1 cellular context compared by ENCODE assay signal in the genomic region with DNA sequence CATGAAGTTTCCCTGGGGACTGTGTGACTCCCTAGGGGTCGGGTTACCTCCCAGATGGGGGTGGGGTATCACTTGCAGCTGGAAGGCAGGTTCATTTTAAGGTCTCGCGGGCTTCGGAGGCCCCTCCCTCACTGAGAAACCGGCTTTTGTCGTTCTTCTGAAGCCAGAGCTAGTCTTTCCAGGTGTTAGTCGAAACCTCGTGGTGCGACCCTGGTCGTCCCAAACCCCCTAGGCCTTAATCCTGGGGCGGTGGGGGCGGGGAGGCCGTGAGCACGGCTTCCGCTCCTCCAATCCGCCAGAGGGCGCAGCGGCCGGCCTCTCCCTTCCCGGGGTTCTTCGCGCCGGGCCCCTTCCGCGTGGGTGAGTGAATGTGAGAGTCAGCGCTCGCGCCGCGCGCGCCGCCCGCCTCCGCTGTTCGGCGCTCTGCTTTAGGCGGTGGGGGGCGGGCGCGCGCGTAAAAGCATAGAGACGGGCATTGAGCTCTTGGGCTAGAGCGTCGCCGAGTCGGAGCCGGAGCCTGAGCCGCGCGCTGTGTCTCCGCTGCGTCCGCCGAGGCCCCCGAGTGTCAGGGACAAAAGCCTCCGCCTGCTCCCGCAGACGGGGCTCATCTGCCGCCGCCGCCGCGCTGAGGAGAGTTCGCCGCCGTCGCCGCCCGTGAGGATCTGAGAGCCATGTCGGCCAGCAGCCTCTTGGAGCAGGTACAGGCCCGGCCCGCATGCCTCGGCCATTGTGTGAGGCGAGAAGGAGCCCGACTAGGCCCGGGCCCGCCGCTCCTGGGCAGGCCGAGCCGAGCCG.
TF ChIP-seq lines count a peak whose summit lies in the region.

Gene YTHDF2, plus strand, starts transcription at position 491 of the 795 bp plus-strand sequence. Its CDS starts 181 bp downstream, at position 672.

TF ChIP-seq in K562, 482 proteins besides CTCF, POLR2A, EP300 and RAD21 (continued from another document and continues in another):
- TF ChIP-seq PRMT5 (CRISPR knock-in tag; IDR thresholded peaks at IDR 0.05) (no peak; the same call in none of the 2 replicates), RAD51 (IDR thresholded peaks at IDR 0.05; ENCODE audit: borderline replicate concordance, low read depth) (peak; percentile 51; the same call in 1 of the 2 replicates), TCF7 (IDR thresholded peaks at IDR 0.05; ENCODE audit: borderline replicate concordance) (0 out of 2 replicates have a peak, but pooled peaks have one; percentile 4), ZNF551 (CRISPR knock-in tag; IDR thresholded peaks at IDR 0.05) (no peak), HLTF (IDR thresholded peaks at IDR 0.05) (peak; percentile 71; the same call in 1 of the 2 replicates), BRF1 (IDR thresholded peaks at IDR 0.05; ENCODE audit: borderline replicate concordance, extremely low read depth, insufficient read length) (no peak), CBX3 (IDR thresholded peaks at IDR 0.05; ENCODE audit: borderline replicate concordance in 1 of 2, low read length in 2 of 2) (peak in 1 of 2 experiments; percentile 86; a peak in 1 of 3 replicates), CBX2 (IDR thresholded peaks at IDR 0.05; ENCODE audit: insufficient read depth, low read length, poor library complexity, severe bottlenecking) (no peak), MEF2A (IDR thresholded peaks at IDR 0.05; ENCODE audit: control insufficient read depth, low read depth, low read length) (no peak), ZBTB1 (CRISPR knock-in tag; IDR thresholded peaks at IDR 0.05; ENCODE audit: borderline replicate concordance, low read depth) (peak; percentile 87; the same call in 1 of the 2 replicates), ZNF232 (CRISPR knock-in tag; IDR thresholded peaks at IDR 0.05) (peak; percentile 80), XRCC3 (IDR thresholded peaks at IDR 0.05) (no peak), HMG20A (CRISPR knock-in tag; conservative IDR thresholded peaks at IDR 0.05) (no peak), NFE2L1 (tag; IDR thresholded peaks at IDR 0.05; ENCODE audit: borderline replicate concordance, low read depth) (no peak), ZSCAN29 (IDR thresholded peaks at IDR 0.05) (no peak; the same call in 1 of the 2 replicates), L3MBTL2 (IDR thresholded peaks at IDR 0.05) (peak; percentile 92), SUPT5H (IDR thresholded peaks at IDR 0.05) (peak; percentile 88), HSF4 (CRISPR knock-in tag; IDR thresholded peaks at IDR 0.05; ENCODE audit: borderline replicate concordance) (no peak), SMAD4 (CRISPR knock-in tag; conservative IDR thresholded peaks at IDR 0.05) (peak; percentile 95), NUFIP1 (IDR thresholded peaks at IDR 0.05; ENCODE audit: partially characterized antibody) (no peak), JUN (IDR thresholded peaks at IDR 0.05; ENCODE audit: borderline replicate concordance, low read depth, low read length) (peak; percentile 49; the same call in 1 of the 2 replicates), JUN (CRISPR knock-in tag; IDR thresholded peaks at IDR 0.05; ENCODE audit: borderline replicate concordance) (peak; percentile 28; the same call in 1 of the 2 replicates), POLR3A (IDR thresholded peaks at IDR 0.05; ENCODE audit: borderline replicate concordance, extremely low read depth, insufficient read depth, insufficient read length) (no peak), SRF (CRISPR knock-in tag; IDR thresholded peaks at IDR 0.05) (peak in 1 of 2 experiments; percentile 74; a peak in 2 of 4 replicates), ZBTB17 (CRISPR knock-in tag; IDR thresholded peaks at IDR 0.05) (peak; percentile 97), ZEB2 (IDR thresholded peaks at IDR 0.05) (peak; percentile 58; the same call in 1 of the 2 replicates), TAF15 (IDR thresholded peaks at IDR 0.05; ENCODE audit: low read depth, low read length) (no peak), NR0B1 (IDR thresholded peaks at IDR 0.05; ENCODE audit: partially characterized antibody) (no peak), TAF7 (tag; IDR thresholded peaks at IDR 0.05) (peak; percentile 80), SIN3A (IDR thresholded peaks at IDR 0.05; ENCODE audit: borderline replicate concordance in 2 of 2, control insufficient read depth in 1 of 2, low read depth in 2 of 2, low read length in 2 of 2) (peak; percentile 79 to 83; a peak in 2 of 4 replicates), SMARCC2 (IDR thresholded peaks at IDR 0.05; ENCODE audit: low read depth) (peak; percentile 27; the same call in 1 of the 2 replicates), JUND (IDR thresholded peaks at IDR 0.05; ENCODE audit: borderline replicate concordance, low read depth, low read length) (peak; percentile 73), JUND (tag; IDR thresholded peaks at IDR 0.05; ENCODE audit: borderline replicate concordance, low read depth, low read length) (peak; percentile 22; the same call in 1 of the 3 replicates), SRSF3 (IDR thresholded peaks at IDR 0.05; ENCODE audit: insufficient read depth, low read length) (no peak), RFX5 (IDR thresholded peaks at IDR 0.05; ENCODE audit: low read depth, low read length) (no peak), PML (IDR thresholded peaks at IDR 0.05; ENCODE audit: low read length) (peak; percentile 51; the same call in 1 of the 2 replicates), DMBX1 (CRISPR knock-in tag; IDR thresholded peaks at IDR 0.05; ENCODE audit: borderline replicate concordance) (peak; percentile 58; the same call in 1 of the 2 replicates), CEBPB (tag; IDR thresholded peaks at IDR 0.05) (no peak), ZNF75A (CRISPR knock-in tag; IDR thresholded peaks at IDR 0.05) (no peak), PHF8 (IDR thresholded peaks at IDR 0.05; ENCODE audit: borderline replicate concordance, low read length) (peak; percentile 90), THRAP3 (IDR thresholded peaks at IDR 0.05; ENCODE audit: borderline replicate concordance) (no peak), SMAD2 (IDR thresholded peaks at IDR 0.05; ENCODE audit: low read depth, low read length) (no peak), CCAR2 (IDR thresholded peaks at IDR 0.05; ENCODE audit: low read depth, low read length) (no peak), GATAD2B (IDR thresholded peaks at IDR 0.05; ENCODE audit: borderline replicate concordance) (peak; percentile 97; the same call in 1 of the 2 replicates), SRSF7 (optimal IDR thresholded peaks at IDR 0.05; ENCODE audit: low read depth, low read length) (no peak), MTA2 (IDR thresholded peaks at IDR 0.05; ENCODE audit: low read depth) (peak; percentile 44; the same call in 1 of the 2 replicates), WHSC1 (IDR thresholded peaks at IDR 0.05; ENCODE audit: low read length) (no peak), ZNF830 (CRISPR knock-in tag; IDR thresholded peaks at IDR 0.05) (no peak), HMG20B (CRISPR knock-in tag; IDR thresholded peaks at IDR 0.05) (no peak), GABPB1 (CRISPR knock-in tag; IDR thresholded peaks at IDR 0.05) (peak; percentile 93)
- TF ChIP-seq, protein P1, sequence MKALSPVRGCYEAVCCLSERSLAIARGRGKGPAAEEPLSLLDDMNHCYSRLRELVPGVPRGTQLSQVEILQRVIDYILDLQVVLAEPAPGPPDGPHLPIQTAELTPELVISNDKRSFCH (CRISPR knock-in tag; IDR thresholded peaks at IDR 0.05) = no peak
- TF ChIP-seq, protein P1 (tag; IDR thresholded peaks at IDR 0.05) = peak; percentile 82; the same call in 1 of the 2 replicates
- TF ChIP-seq, protein P2, sequence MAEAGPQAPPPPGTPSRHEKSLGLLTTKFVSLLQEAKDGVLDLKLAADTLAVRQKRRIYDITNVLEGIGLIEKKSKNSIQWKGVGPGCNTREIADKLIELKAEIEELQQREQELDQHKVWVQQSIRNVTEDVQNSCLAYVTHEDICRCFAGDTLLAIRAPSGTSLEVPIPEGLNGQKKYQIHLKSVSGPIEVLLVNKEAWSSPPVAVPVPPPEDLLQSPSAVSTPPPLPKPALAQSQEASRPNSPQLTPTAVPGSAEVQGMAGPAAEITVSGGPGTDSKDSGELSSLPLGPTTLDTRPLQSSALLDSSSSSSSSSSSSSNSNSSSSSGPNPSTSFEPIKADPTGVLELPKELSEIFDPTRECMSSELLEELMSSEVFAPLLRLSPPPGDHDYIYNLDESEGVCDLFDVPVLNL (CRISPR knock-in tag; IDR thresholded peaks at IDR 0.05; ENCODE audit: low read depth) = 0 out of 2 replicates have a peak, but pooled peaks have one; percentile 60
- TF ChIP-seq, protein P3, sequence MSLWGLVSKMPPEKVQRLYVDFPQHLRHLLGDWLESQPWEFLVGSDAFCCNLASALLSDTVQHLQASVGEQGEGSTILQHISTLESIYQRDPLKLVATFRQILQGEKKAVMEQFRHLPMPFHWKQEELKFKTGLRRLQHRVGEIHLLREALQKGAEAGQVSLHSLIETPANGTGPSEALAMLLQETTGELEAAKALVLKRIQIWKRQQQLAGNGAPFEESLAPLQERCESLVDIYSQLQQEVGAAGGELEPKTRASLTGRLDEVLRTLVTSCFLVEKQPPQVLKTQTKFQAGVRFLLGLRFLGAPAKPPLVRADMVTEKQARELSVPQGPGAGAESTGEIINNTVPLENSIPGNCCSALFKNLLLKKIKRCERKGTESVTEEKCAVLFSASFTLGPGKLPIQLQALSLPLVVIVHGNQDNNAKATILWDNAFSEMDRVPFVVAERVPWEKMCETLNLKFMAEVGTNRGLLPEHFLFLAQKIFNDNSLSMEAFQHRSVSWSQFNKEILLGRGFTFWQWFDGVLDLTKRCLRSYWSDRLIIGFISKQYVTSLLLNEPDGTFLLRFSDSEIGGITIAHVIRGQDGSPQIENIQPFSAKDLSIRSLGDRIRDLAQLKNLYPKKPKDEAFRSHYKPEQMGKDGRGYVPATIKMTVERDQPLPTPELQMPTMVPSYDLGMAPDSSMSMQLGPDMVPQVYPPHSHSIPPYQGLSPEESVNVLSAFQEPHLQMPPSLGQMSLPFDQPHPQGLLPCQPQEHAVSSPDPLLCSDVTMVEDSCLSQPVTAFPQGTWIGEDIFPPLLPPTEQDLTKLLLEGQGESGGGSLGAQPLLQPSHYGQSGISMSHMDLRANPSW (CRISPR knock-in tag; IDR thresholded peaks at IDR 0.05) = no peak
- TF ChIP-seq, protein P4, sequence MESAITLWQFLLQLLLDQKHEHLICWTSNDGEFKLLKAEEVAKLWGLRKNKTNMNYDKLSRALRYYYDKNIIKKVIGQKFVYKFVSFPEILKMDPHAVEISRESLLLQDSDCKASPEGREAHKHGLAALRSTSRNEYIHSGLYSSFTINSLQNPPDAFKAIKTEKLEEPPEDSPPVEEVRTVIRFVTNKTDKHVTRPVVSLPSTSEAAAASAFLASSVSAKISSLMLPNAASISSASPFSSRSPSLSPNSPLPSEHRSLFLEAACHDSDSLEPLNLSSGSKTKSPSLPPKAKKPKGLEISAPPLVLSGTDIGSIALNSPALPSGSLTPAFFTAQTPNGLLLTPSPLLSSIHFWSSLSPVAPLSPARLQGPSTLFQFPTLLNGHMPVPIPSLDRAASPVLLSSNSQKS (CRISPR knock-in tag; IDR thresholded peaks at IDR 0.05) = no peak
- TF ChIP-seq, protein P5, sequence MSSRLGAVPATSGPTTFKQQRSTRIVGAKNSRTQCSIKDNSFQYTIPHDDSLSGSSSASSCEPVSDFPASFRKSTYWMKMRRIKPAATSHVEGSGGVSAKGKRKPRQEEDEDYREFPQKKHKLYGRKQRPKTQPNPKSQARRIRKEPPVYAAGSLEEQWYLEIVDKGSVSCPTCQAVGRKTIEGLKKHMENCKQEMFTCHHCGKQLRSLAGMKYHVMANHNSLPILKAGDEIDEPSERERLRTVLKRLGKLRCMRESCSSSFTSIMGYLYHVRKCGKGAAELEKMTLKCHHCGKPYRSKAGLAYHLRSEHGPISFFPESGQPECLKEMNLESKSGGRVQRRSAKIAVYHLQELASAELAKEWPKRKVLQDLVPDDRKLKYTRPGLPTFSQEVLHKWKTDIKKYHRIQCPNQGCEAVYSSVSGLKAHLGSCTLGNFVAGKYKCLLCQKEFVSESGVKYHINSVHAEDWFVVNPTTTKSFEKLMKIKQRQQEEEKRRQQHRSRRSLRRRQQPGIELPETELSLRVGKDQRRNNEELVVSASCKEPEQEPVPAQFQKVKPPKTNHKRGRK (tag; IDR thresholded peaks at IDR 0.05) = no peak
- TF ChIP-seq, protein P6, sequence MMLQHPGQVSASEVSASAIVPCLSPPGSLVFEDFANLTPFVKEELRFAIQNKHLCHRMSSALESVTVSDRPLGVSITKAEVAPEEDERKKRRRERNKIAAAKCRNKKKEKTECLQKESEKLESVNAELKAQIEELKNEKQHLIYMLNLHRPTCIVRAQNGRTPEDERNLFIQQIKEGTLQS (IDR thresholded peaks at IDR 0.05) = peak; percentile 68
- TF ChIP-seq, protein P6 (CRISPR knock-in tag; conservative IDR thresholded peaks at IDR 0.05) = peak; percentile 84
- TF ChIP-seq, protein P7, sequence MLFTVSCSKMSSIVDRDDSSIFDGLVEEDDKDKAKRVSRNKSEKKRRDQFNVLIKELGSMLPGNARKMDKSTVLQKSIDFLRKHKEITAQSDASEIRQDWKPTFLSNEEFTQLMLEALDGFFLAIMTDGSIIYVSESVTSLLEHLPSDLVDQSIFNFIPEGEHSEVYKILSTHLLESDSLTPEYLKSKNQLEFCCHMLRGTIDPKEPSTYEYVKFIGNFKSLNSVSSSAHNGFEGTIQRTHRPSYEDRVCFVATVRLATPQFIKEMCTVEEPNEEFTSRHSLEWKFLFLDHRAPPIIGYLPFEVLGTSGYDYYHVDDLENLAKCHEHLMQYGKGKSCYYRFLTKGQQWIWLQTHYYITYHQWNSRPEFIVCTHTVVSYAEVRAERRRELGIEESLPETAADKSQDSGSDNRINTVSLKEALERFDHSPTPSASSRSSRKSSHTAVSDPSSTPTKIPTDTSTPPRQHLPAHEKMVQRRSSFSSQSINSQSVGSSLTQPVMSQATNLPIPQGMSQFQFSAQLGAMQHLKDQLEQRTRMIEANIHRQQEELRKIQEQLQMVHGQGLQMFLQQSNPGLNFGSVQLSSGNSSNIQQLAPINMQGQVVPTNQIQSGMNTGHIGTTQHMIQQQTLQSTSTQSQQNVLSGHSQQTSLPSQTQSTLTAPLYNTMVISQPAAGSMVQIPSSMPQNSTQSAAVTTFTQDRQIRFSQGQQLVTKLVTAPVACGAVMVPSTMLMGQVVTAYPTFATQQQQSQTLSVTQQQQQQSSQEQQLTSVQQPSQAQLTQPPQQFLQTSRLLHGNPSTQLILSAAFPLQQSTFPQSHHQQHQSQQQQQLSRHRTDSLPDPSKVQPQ (CRISPR knock-in tag; IDR thresholded peaks at IDR 0.05; ENCODE audit: borderline replicate concordance) = no peak
